ENCODE assay signal across 24 cellular contexts in genomic region chr13:113905942-113906341, GRCh38. TPM values are rescaled to one million over a fixed set of nuclear protein-coding genes. Genes with fewer than 3 reads are reported as not detected.
A peak's percentile ranks its signal among the peaks of the same experiment; 100 is the strongest.
DNase-seq lines count a peak whose midpoint lies in the region; ATAC-seq and FAIRE-seq lines count a peak whose summit lies in the region.
"Had no signal": no experiment of that assay in that cellular context is flagged by ENCODE, and none has a peak within 500 bp of the region (broad histone marks: within the 10 kb centered on the region; RNA-seq: fewer than 3 reads in every experiment).

No MANE protein-coding gene starts in this region.

- H2BK12ac ChIP-seq in mesenchymal stem cell (ENCODE audit: low read length in 2 of 2) = peak overlapping the region; percentile 8 to 92

- H3K9ac ChIP-seq in mesenchymal stem cell (ENCODE audit: low read length) = no peak overlapping the region

- H2BK120ac ChIP-seq in mesenchymal stem cell (ENCODE audit: low read depth, low read length) = peak overlapping the region; percentile 69

- H4K8ac ChIP-seq in mesenchymal stem cell (ENCODE audit: low read length) = no peak overlapping the region

- H3K79me1 ChIP-seq in mesenchymal stem cell (replicated peaks; ENCODE audit: low read length, poor library complexity, severe bottlenecking) = no peaks in the 10 kb centered on the region

- peak overlapping the region; percentile 69 for H2AK5ac ChIP-seq in mesenchymal stem cell (ENCODE audit: low read length, severe bottlenecking)

- intact Hi-C loops in left ventricle myocardium superior (cut with micrococcal nuclease) (no loop called here), Right ventricle myocardium superior (cut with DNase I) (no loop called here)
- intact Hi-C loops in activated T-helper 2 cell treated with anti-CD3 and anti-CD28 coated beads, Interferon-gamma antibody, Interleukin-2, Interleukin-4, amounts not matched to agents 10 μg/mL and 5 μg/mL and 100 μg/mL, durations not matched to agents 14 hours and 24 hours and 36 hours (cut with micrococcal nuclease) = no loop called here

- H3K36me3 Mint-ChIP-seq in activated T-helper 2 cell treated with anti-CD3 and anti-CD28 coated beads, Interferon-gamma antibody, Interleukin-2, Interleukin-4, amounts not matched to agents 10 μg/mL and 5 μg/mL and 100 μg/mL, durations not matched to agents 14 hours and 24 hours and 36 hours (ENCODE audit: low read depth) = no peaks in the 10 kb centered on the region
- no peaks in the 10 kb centered on the region for H3K36me3 Mint-ChIP-seq in stimulated activated memory B cell treated with anti-CD40 and anti-IgM and Interleukin-4, amounts not matched to agents 10 μg/mL and 1 μg/mL and 100 μg/mL, for 72 hours

- H3K4me3 Mint-ChIP-seq in activated T-helper 2 cell treated with anti-CD3 and anti-CD28 coated beads, Interferon-gamma antibody, Interleukin-2, Interleukin-4, amounts not matched to agents 10 μg/mL and 5 μg/mL and 100 μg/mL, durations not matched to agents 14 hours and 24 hours and 36 hours (ENCODE audit: low read depth) = no peak overlapping the region
- H3K4me3 Mint-ChIP-seq in stimulated activated memory B cell treated with anti-CD40 and anti-IgM and Interleukin-4, amounts not matched to agents 10 μg/mL and 1 μg/mL and 100 μg/mL, for 72 hours = no peak overlapping the region
- H3K4me3 Mint-ChIP-seq: IgD-negative memory B cell had no signal

- H3K14ac ChIP-seq in mesenchymal stem cell (ENCODE audit: low read length in 2 of 2) = no peak overlapping the region

- H3K4me3 ChIP-seq in mesenchymal stem cell (ENCODE audit: insufficient read depth in 1 of 2, low read depth in 1 of 2, low read length in 2 of 2) = no peak overlapping the region
- H3K4me3 ChIP-seq: SK-N-MC had no signal

- no peaks in the 10 kb centered on the region for H3K9me3 Mint-ChIP-seq in activated T-helper 2 cell treated with anti-CD3 and anti-CD28 coated beads, Interferon-gamma antibody, Interleukin-2, Interleukin-4, amounts not matched to agents 10 μg/mL and 5 μg/mL and 100 μg/mL, durations not matched to agents 14 hours and 24 hours and 36 hours
- H3K9me3 Mint-ChIP-seq in stimulated activated memory B cell treated with anti-CD40 and anti-IgM and Interleukin-4, amounts not matched to agents 10 μg/mL and 1 μg/mL and 100 μg/mL, for 72 hours = no peaks in the 10 kb centered on the region
- H3K9me3 Mint-ChIP-seq: IgD-negative memory B cell had no signal

- H2BK5ac ChIP-seq in mesenchymal stem cell (ENCODE audit: low read depth, low read length, poor library complexity, severe bottlenecking) = no peak overlapping the region

- H2AFZ ChIP-seq in mesenchymal stem cell (ENCODE audit: low read depth, low read length) = no peak overlapping the region

- H2BK15ac ChIP-seq in mesenchymal stem cell (ENCODE audit: low read depth, poor library complexity, severe bottlenecking) = no peak overlapping the region

- H3K23ac ChIP-seq in mesenchymal stem cell (ENCODE audit: low read length in 2 of 2) = no peak overlapping the region

- H4K91ac ChIP-seq in mesenchymal stem cell (ENCODE audit: low read length) = peak overlapping the region; percentile 66

- DNase-seq in left ventricle myocardium superior (peak; percentile 5), Right ventricle myocardium superior (no peak), mesenchymal stem cell (no peak), urothelium cell line (ENCODE audit: low spot score) (no peak), COLO668 (lab: John Stamatoyannopoulos, UW; ENCODE audit: unreplicated experiment) (no peak)
- peak; percentile 3 for DNase-seq in activated T-helper 2 cell treated with anti-CD3 and anti-CD28 coated beads, Interferon-gamma antibody, Interleukin-2, Interleukin-4, amounts not matched to agents 10 μg/mL and 5 μg/mL and 100 μg/mL, durations not matched to agents 14 hours and 24 hours and 36 hours (ENCODE audit: low spot score)
- DNase-seq: AML-193, DMS 273 treated with DMSO at 0.1 percent for 48 hours, GDM1, GOT3, Karpas-422, NCI-H1048, NCI-H1436, NCI-H2029, NCI-H2171, NCI-H526, PC-3 had no signal

- H3K27ac Mint-ChIP-seq in activated T-helper 2 cell treated with anti-CD3 and anti-CD28 coated beads, Interferon-gamma antibody, Interleukin-2, Interleukin-4, amounts not matched to agents 10 μg/mL and 5 μg/mL and 100 μg/mL, durations not matched to agents 14 hours and 24 hours and 36 hours = no peak overlapping the region
- no peak overlapping the region for H3K27ac Mint-ChIP-seq in stimulated activated memory B cell treated with anti-CD40 and anti-IgM and Interleukin-4, amounts not matched to agents 10 μg/mL and 1 μg/mL and 100 μg/mL, for 72 hours
- H3K27ac Mint-ChIP-seq: IgD-negative memory B cell had no signal

- peaks cover 13% of the 10 kb centered on the region for H3K4me1 ChIP-seq in mesenchymal stem cell (ENCODE audit: control insufficient read depth, insufficient read depth, low read depth, low read length)

- 84% methylated on average over 8 of the region's 8 CpGs for WGBS in mesenchymal stem cell

- H3K27me3 Mint-ChIP-seq in activated T-helper 2 cell treated with anti-CD3 and anti-CD28 coated beads, Interferon-gamma antibody, Interleukin-2, Interleukin-4, amounts not matched to agents 10 μg/mL and 5 μg/mL and 100 μg/mL, durations not matched to agents 14 hours and 24 hours and 36 hours (ENCODE audit: low read depth) = peaks cover 33% of the 10 kb centered on the region
- H3K27me3 Mint-ChIP-seq in stimulated activated memory B cell treated with anti-CD40 and anti-IgM and Interleukin-4, amounts not matched to agents 10 μg/mL and 1 μg/mL and 100 μg/mL, for 72 hours = peaks cover 32% of the 10 kb centered on the region

- no peak overlapping the region for H3K4me2 ChIP-seq in mesenchymal stem cell (ENCODE audit: low read length, poor library complexity, severe bottlenecking)

- peak; percentile 35 for FAIRE-seq in urothelium cell line (lab: Jason Lieb, UNC)
- FAIRE-seq: HTR-8/SVneo had no signal

- ATAC-seq in left ventricle myocardium superior = no peak
- no peak for ATAC-seq in Right ventricle myocardium superior (ENCODE audit: poor library complexity)
- ATAC-seq in HG02798 (IDR thresholded peaks at IDR 0.05; ENCODE audit: poor library complexity, unreplicated experiment) = no peak
- no peak for ATAC-seq in stimulated activated memory B cell treated with anti-CD40 and anti-IgM and Interleukin-4, amounts not matched to agents 10 μg/mL and 1 μg/mL and 100 μg/mL, for 72 hours
- ATAC-seq: HCT116, PC-3 had no signal

- H3K27me3 ChIP-seq in mesenchymal stem cell (ENCODE audit: control insufficient read depth in 1 of 2, insufficient read depth in 1 of 2, low read length in 2 of 2) = no peaks in the 10 kb centered on the region

- H3K36me3 ChIP-seq in mesenchymal stem cell (ENCODE audit: control insufficient read depth in 1 of 2, insufficient read depth in 2 of 2, low read depth in 1 of 2, low read length in 2 of 2) = no peaks in the 10 kb centered on the region

- H3K27ac ChIP-seq in mesenchymal stem cell (ENCODE audit: low read length, poor library complexity, severe bottlenecking) = peak overlapping the region; percentile 18
- H3K27ac ChIP-seq: C4-2B, SK-N-MC had no signal

- no peaks in the 10 kb centered on the region for H3K4me1 Mint-ChIP-seq in activated T-helper 2 cell treated with anti-CD3 and anti-CD28 coated beads, Interferon-gamma antibody, Interleukin-2, Interleukin-4, amounts not matched to agents 10 μg/mL and 5 μg/mL and 100 μg/mL, durations not matched to agents 14 hours and 24 hours and 36 hours (ENCODE audit: low read depth)
- H3K4me1 Mint-ChIP-seq in stimulated activated memory B cell treated with anti-CD40 and anti-IgM and Interleukin-4, amounts not matched to agents 10 μg/mL and 1 μg/mL and 100 μg/mL, for 72 hours = peaks cover 12% of the 10 kb centered on the region

- H3K18ac ChIP-seq in mesenchymal stem cell (ENCODE audit: low read depth in 1 of 2, low read length in 2 of 2) = peak overlapping the region in 1 of 2 experiments; percentile 78

- peaks cover under 1% of the 10 kb centered on the region for H3K9me3 ChIP-seq in mesenchymal stem cell (ENCODE audit: control insufficient read depth, low read length)

- no peak overlapping the region for H3K4ac ChIP-seq in mesenchymal stem cell (ENCODE audit: low read depth in 1 of 2, low read length in 2 of 2)

RNA-seq across cellular contexts. Expression of gene GAS6, which starts 42.1 kb away (rescaled TPM):
- total RNA-seq in left ventricle myocardium superior (210 TPM), Right ventricle myocardium superior (181 TPM)
- total RNA-seq in activated T-helper 2 cell treated with anti-CD3 and anti-CD28 coated beads, Interferon-gamma antibody, Interleukin-2, Interleukin-4, amounts not matched to agents 10 μg/mL and 5 μg/mL and 100 μg/mL, durations not matched to agents 14 hours and 24 hours and 36 hours = 0.14 and 0.32 TPM in 2 replicates
- 126 TPM for polyA plus RNA-seq in mesenchymal stem cell (2013, experiment 1 of 2)
- 127 TPM for polyA plus RNA-seq in mesenchymal stem cell (2013, experiment 2 of 2)

Comparison
In these comparisons a context has a peak if more than half of its experiments do, and no peak if none do; other contexts are left out.
1. DNase-seq: peak in left ventricle myocardium superior (single experiment) and activated T-helper 2 cell treated with anti-CD3 and anti-CD28 coated beads, Interferon-gamma antibody, Interleukin-2, Interleukin-4, amounts not matched to agents 10 μg/mL and 5 μg/mL and 100 μg/mL, durations not matched to agents 14 hours and 24 hours and 36 hours (single experiment); none in Right ventricle myocardium superior (single experiment), mesenchymal stem cell (single experiment), urothelium cell line (single experiment) and COLO668 (single experiment).
2. RNA of gene GAS6, which starts 42.1 kb away (total RNA-seq): 210 TPM in left ventricle myocardium superior (single experiment) and 181 TPM in Right ventricle myocardium superior (single experiment); 0.14 to 0.32 TPM in activated T-helper 2 cell treated with anti-CD3 and anti-CD28 coated beads, Interferon-gamma antibody, Interleukin-2, Interleukin-4, amounts not matched to agents 10 μg/mL and 5 μg/mL and 100 μg/mL, durations not matched to agents 14 hours and 24 hours and 36 hours; every median in the first group is over 100 times any median in the second.